ENCODE assay signal across 15 cellular contexts in genomic region chr2:10163498-10164486, GRCh38. TPM values are rescaled to one million over a fixed set of nuclear protein-coding genes. Genes with fewer than 3 reads are reported as not detected.
DNase-seq lines count a peak whose midpoint lies in the region; ATAC-seq and TF ChIP-seq lines count a peak whose summit lies in the region.
"Had no signal": no experiment of that assay in that cellular context is flagged by ENCODE, and none has a peak within 500 bp of the region (broad histone marks: within the 10 kb centered on the region; RNA-seq: fewer than 3 reads in every experiment).

No MANE protein-coding gene starts in this region.

- POLR2A ChIA-PET in GM10248 (lab: Yijun Ruan, JAX): interaction anchor here (0.6 kb wide), 1 partner anchor 462 kb away, joined by 3 read pairs; no protein-coding TSS in a partner anchor

- peak overlapping the region; percentile 21 for H3K9ac ChIP-seq in NT2/D1 (ENCODE audit: insufficient read length, low read depth)

- H3K36me3 ChIP-seq in NT2/D1 (ENCODE audit: insufficient read depth, insufficient read length, low read length): peaks cover 18% of the 10 kb centered on the region

- H3K36me3 Mint-ChIP-seq in endothelial cell (ENCODE audit: low read depth, unreplicated experiment): peaks cover 4% of the 10 kb centered on the region
- H3K36me3 Mint-ChIP-seq in type B pancreatic cell: no peaks in the 10 kb centered on the region

- peaks cover 12% of the 10 kb centered on the region for H3K4me1 ChIP-seq in NT2/D1 (ENCODE audit: insufficient read depth, insufficient read length)

- intact Hi-C loops in Right ventricle myocardium inferior (cut with DNase I) (no loop called here), cardiac septum (cut with DNase I) (no loop called here), sciatic nerve (cut with DNase I) (loop anchor here (5.0 kb wide), 2 partner anchors 1166 to 1571 kb away; no protein-coding TSS in a partner anchor)

- no peaks in the 10 kb centered on the region for H3K27me3 ChIP-seq in NT2/D1 (ENCODE audit: insufficient read depth, insufficient read length)

- H3K9me3 ChIP-seq in NT2/D1 (ENCODE audit: insufficient read depth, low read length): no peaks in the 10 kb centered on the region

- H3K9me3 Mint-ChIP-seq in endothelial cell (ENCODE audit: unreplicated experiment) (no peaks in the 10 kb centered on the region), type B pancreatic cell (no peaks in the 10 kb centered on the region)
- H3K9me3 Mint-ChIP-seq: stimulated activated naive CD8-positive, alpha-beta T cell treated with anti-CD3 and anti-CD28 coated beads, Interleukin-15, amount 100 ng/mL, for 72 hours had no signal

- H3K4me3 Mint-ChIP-seq in endothelial cell (ENCODE audit: unreplicated experiment) (no peak overlapping the region), type B pancreatic cell (no peak overlapping the region)
- H3K4me3 Mint-ChIP-seq: activated CD8-positive, alpha-beta T cell treated with anti-CD3 and anti-CD28 coated beads, Interleukin-2, amount 10 ng/mL, durations not matched to agents 7 days and 5 days; stimulated activated naive CD8-positive, alpha-beta T cell treated with anti-CD3 and anti-CD28 coated beads, Interleukin-15, amount 100 ng/mL, for 72 hours had no signal

- H3K27ac Mint-ChIP-seq in endothelial cell (ENCODE audit: unreplicated experiment): no peak overlapping the region
- H3K27ac Mint-ChIP-seq in type B pancreatic cell: no peak overlapping the region
- H3K27ac Mint-ChIP-seq: activated CD8-positive, alpha-beta T cell treated with anti-CD3 and anti-CD28 coated beads, Interleukin-2, amount 10 ng/mL, durations not matched to agents 7 days and 5 days; stimulated activated naive CD8-positive, alpha-beta T cell treated with anti-CD3 and anti-CD28 coated beads, Interleukin-15, amount 100 ng/mL, for 72 hours had no signal

- no peak overlapping the region for H3K4me3 ChIP-seq in NT2/D1 (ENCODE audit: insufficient read length, low read depth)
- H3K4me3 ChIP-seq: lung had no signal

- DNase-seq in Right ventricle myocardium inferior (ENCODE audit: missing footprints) (no peak), cardiac septum (ENCODE audit: low spot score) (no peak), NT2/D1 (ENCODE audit: low read depth, low spot score) (no peak), endothelial cell (ENCODE audit: low spot score) (no peak), type B pancreatic cell (ENCODE audit: extremely low spot score, unreplicated experiment) (no peak), sciatic nerve (ENCODE audit: low spot score) (no peak), GM10248 (ENCODE audit: extremely low spot score) (no peak)
- DNase-seq: activated CD8-positive, alpha-beta T cell treated with anti-CD3 and anti-CD28 coated beads, Interleukin-2, amount 10 ng/mL, durations not matched to agents 7 days and 5 days; activated effector memory CD4-positive, alpha-beta T cell treated with Interleukin-2 at 50 U/mL for 16 hours; NCI-H748 treated with DMSO at 0.1 percent for 48 hours; Right ventricle myocardium superior; stimulated activated naive CD8-positive, alpha-beta T cell treated with anti-CD3 and anti-CD28 coated beads, Interleukin-15, amount 100 ng/mL, for 72 hours; T1000 had no signal

- H3K27me3 Mint-ChIP-seq in endothelial cell (ENCODE audit: unreplicated experiment): peaks cover 6% of the 10 kb centered on the region
- H3K27me3 Mint-ChIP-seq in type B pancreatic cell: no peaks in the 10 kb centered on the region
- H3K27me3 Mint-ChIP-seq: stimulated activated naive CD8-positive, alpha-beta T cell treated with anti-CD3 and anti-CD28 coated beads, Interleukin-15, amount 100 ng/mL, for 72 hours had no signal

- CTCF ChIA-PET in GM10248 (lab: Yijun Ruan, JAX): interaction anchor here (1.0 to 3.5 kb wide), 5 partner anchors 24 to 272 kb away, joined by 3 to 12 read pairs (median 5); no protein-coding TSS in a partner anchor

- peak; percentile 17 for ATAC-seq in Right ventricle myocardium inferior
- ATAC-seq in sciatic nerve: no peak
- ATAC-seq in GM19035 (IDR thresholded peaks at IDR 0.05; ENCODE audit: unreplicated experiment): no peak
- ATAC-seq: activated CD8-positive, alpha-beta T cell treated with anti-CD3 and anti-CD28 coated beads, Interleukin-2, amount 10 ng/mL, durations not matched to agents 7 days and 5 days; stimulated activated naive CD8-positive, alpha-beta T cell treated with anti-CD3 and anti-CD28 coated beads, Interleukin-15, amount 100 ng/mL, for 72 hours had no signal

- TF ChIP-seq CTCF in endothelial cell (IDR thresholded peaks at IDR 0.05; ENCODE audit: unreplicated experiment) (peak; percentile 19), type B pancreatic cell (conservative IDR thresholded peaks at IDR 0.05) (peak; percentile 12), GM10248 (IDR thresholded peaks at IDR 0.05; ENCODE audit: control extremely low read depth, extremely low read depth, low read depth, missing control alignments) (no peak)

- H3K4me1 Mint-ChIP-seq in endothelial cell (ENCODE audit: unreplicated experiment): peaks cover 8% of the 10 kb centered on the region
- peaks cover 36% of the 10 kb centered on the region for H3K4me1 Mint-ChIP-seq in type B pancreatic cell (ENCODE audit: unreplicated experiment)

RNA-seq across cellular contexts. Expression of gene RRM2, which starts 41.3 kb away (rescaled TPM):
- total RNA-seq in Right ventricle myocardium inferior (4.2 TPM), cardiac septum (0.35 TPM), endothelial cell (ENCODE audit: unreplicated experiment) (18.7 TPM), type B pancreatic cell (ENCODE audit: low replicate concordance) (50.7 and 109 TPM in 2 replicates), sciatic nerve (1.0 TPM)
